Comparison of ENCODE assay signal across 10 cellular contexts in the genomic region with DNA sequence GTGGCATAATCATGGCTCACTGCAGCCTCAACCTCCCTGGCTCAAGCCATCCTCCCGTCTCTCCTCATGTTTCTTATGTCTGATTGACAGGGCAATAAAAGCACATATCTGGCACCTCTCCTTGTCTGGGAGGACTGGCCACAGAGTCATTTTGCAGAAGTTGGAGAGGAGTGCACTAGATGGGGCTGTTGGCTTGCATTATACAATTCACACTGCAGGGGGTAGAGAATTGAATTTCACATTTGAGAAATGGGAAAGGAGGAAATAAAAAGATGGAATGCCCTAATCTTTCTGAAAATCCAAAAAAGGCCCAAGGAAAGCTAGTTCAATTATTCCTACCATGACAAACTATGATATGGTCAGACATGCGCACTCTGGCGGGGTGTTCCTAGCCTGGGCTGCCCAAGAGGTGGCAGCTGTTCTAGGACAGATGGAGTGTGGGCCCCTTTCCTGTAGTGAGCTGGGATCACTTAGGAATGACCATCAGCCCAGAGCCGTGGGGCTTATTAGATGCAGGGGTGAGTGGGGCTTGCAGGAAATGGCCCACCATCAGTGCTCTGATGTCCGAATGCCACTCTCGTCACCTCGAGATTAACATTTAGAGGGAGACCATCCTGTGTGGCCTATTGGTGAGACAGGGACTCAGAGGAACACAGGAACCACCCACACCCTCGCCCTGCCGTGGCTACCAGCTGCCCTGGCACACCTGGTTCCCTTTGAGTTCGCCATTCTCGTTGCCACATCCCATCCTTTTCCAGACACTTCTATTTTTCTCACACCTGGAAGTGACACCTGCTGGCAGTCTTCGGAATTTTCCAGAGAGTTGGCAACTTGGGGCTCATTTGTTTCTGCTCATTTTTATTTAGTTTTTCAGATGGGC. TPM values are rescaled to one million over a fixed set of nuclear protein-coding genes. Genes with fewer than 3 reads are reported as not detected.
A peak's percentile ranks its signal among the peaks of the same experiment; 100 is the strongest.
DNase-seq lines count a peak whose midpoint lies in the region; ATAC-seq and TF ChIP-seq lines count a peak whose summit lies in the region.
"Had no signal": no experiment of that assay in that cellular context is flagged by ENCODE, and none has a peak within 500 bp of the region (broad histone marks: within the 10 kb centered on the region; RNA-seq: fewer than 3 reads in every experiment).

No MANE protein-coding gene starts in this region.

- H3K27me3 Mint-ChIP-seq in activated T-helper 1 cell treated with anti-CD3 and anti-CD28 coated beads, Interleukin-12 subunit alpha, Interleukin-12 subunit beta, Interleukin-2, Interleukin-4 antibody, amounts not matched to agents 30 ng/mL and 10 ng/mL and 1 ng/mL, durations not matched to agents 14 hours and 24 hours and 36 hours (ENCODE audit: insufficient read depth): no peaks in the 10 kb centered on the region

- H3K9me3 Mint-ChIP-seq in activated T-helper 1 cell treated with anti-CD3 and anti-CD28 coated beads, Interleukin-12 subunit alpha, Interleukin-12 subunit beta, Interleukin-2, Interleukin-4 antibody, amounts not matched to agents 30 ng/mL and 10 ng/mL and 1 ng/mL, durations not matched to agents 14 hours and 24 hours and 36 hours: no peaks in the 10 kb centered on the region

- no peak overlapping the region for H3K4me3 Mint-ChIP-seq in activated T-helper 1 cell treated with anti-CD3 and anti-CD28 coated beads, Interleukin-12 subunit alpha, Interleukin-12 subunit beta, Interleukin-2, Interleukin-4 antibody, amounts not matched to agents 30 ng/mL and 10 ng/mL and 1 ng/mL, durations not matched to agents 14 hours and 24 hours and 36 hours

- ATAC-seq in mucosa of descending colon (peak; percentile 84), HG02840 (IDR thresholded peaks at IDR 0.05; ENCODE audit: low FRiP score, unreplicated experiment) (no peak)

- H3K4me1 Mint-ChIP-seq in activated T-helper 1 cell treated with anti-CD3 and anti-CD28 coated beads, Interleukin-12 subunit alpha, Interleukin-12 subunit beta, Interleukin-2, Interleukin-4 antibody, amounts not matched to agents 30 ng/mL and 10 ng/mL and 1 ng/mL, durations not matched to agents 14 hours and 24 hours and 36 hours (ENCODE audit: low read depth): no peaks in the 10 kb centered on the region

- intact Hi-C loops in mucosa of descending colon (cut with DNase I, micrococcal nuclease): no loop called here
- intact Hi-C loops in tibial artery (cut with DNase I; ENCODE audit: low total_unique reads): no loop called here
- intact Hi-C loops in activated T-helper 1 cell treated with anti-CD3 and anti-CD28 coated beads, Interleukin-12 subunit alpha, Interleukin-12 subunit beta, Interleukin-2, Interleukin-4 antibody, amounts not matched to agents 30 ng/mL and 10 ng/mL and 1 ng/mL, durations not matched to agents 14 hours and 24 hours and 36 hours (cut with micrococcal nuclease): no loop called here

- no peaks in the 10 kb centered on the region for H3K4me1 ChIP-seq in mucosa of descending colon (ENCODE audit: low read depth)
- no peaks in the 10 kb centered on the region for H3K4me1 ChIP-seq in tibial artery

- H3K27ac ChIP-seq in tibial artery: no peak overlapping the region
- H3K27ac ChIP-seq: epithelial cell of prostate, thoracic aorta had no signal

- no peaks in the 10 kb centered on the region for H3K27me3 ChIP-seq in H7 (ENCODE audit: control insufficient read depth, insufficient read depth, low read length)
- H3K27me3 ChIP-seq in tibial artery: peaks cover 0 to 9% of the 10 kb centered on the region in 2 donors

- TF ChIP-seq CTCF in mucosa of descending colon (IDR thresholded peaks at IDR 0.05): peak; percentile 32
- no peak for TF ChIP-seq CTCF in tibial artery (IDR thresholded peaks at IDR 0.05)

- H3K36me3 Mint-ChIP-seq in activated T-helper 1 cell treated with anti-CD3 and anti-CD28 coated beads, Interleukin-12 subunit alpha, Interleukin-12 subunit beta, Interleukin-2, Interleukin-4 antibody, amounts not matched to agents 30 ng/mL and 10 ng/mL and 1 ng/mL, durations not matched to agents 14 hours and 24 hours and 36 hours (ENCODE audit: low read depth): no peaks in the 10 kb centered on the region

- H3K4me3 ChIP-seq in H7 (ENCODE audit: insufficient read depth, low read depth, low read length): no peak overlapping the region
- no peak overlapping the region for H3K4me3 ChIP-seq in mucosa of descending colon
- no peak overlapping the region for H3K4me3 ChIP-seq in tibial artery
- H3K4me3 ChIP-seq: thoracic aorta had no signal

- H3K9me3 ChIP-seq in mucosa of descending colon (no peaks in the 10 kb centered on the region), tibial artery (no peaks in the 10 kb centered on the region)
- H3K9me3 ChIP-seq: thoracic aorta had no signal

- no peaks in the 10 kb centered on the region for H3K36me3 ChIP-seq in H7 (replicated peaks; ENCODE audit: control insufficient read depth, insufficient read depth, low read length)
- H3K36me3 ChIP-seq in mucosa of descending colon (ENCODE audit: low read depth): no peaks in the 10 kb centered on the region
- H3K36me3 ChIP-seq in tibial artery: no peaks in the 10 kb centered on the region
- H3K36me3 ChIP-seq: thoracic aorta had no signal

- DNase-seq in COLO668 (lab: John Stamatoyannopoulos, UW; ENCODE audit: unreplicated experiment) (peak; percentile 42), H7 (peak; percentile 77), NCI-H69 (lab: John Stamatoyannopoulos, UW) (peak; percentile 80), dermis microvascular lymphatic vessel endothelial cell (ENCODE audit: low read depth in 2 of 2) (peak; percentile 27 to 35), mucosa of descending colon (peak in 1 of 3 donors; percentile 68), tibial artery (no peak)
- no peak for DNase-seq in activated T-helper 1 cell treated with anti-CD3 and anti-CD28 coated beads, Interleukin-12 subunit alpha, Interleukin-12 subunit beta, Interleukin-2, Interleukin-4 antibody, amounts not matched to agents 30 ng/mL and 10 ng/mL and 1 ng/mL, durations not matched to agents 14 hours and 24 hours and 36 hours (ENCODE audit: low spot score)

- no peak overlapping the region for H3K27ac Mint-ChIP-seq in activated T-helper 1 cell treated with anti-CD3 and anti-CD28 coated beads, Interleukin-12 subunit alpha, Interleukin-12 subunit beta, Interleukin-2, Interleukin-4 antibody, amounts not matched to agents 30 ng/mL and 10 ng/mL and 1 ng/mL, durations not matched to agents 14 hours and 24 hours and 36 hours

RNA-seq across cellular contexts. Expression of a gene that starts 21.8 kb away (rescaled TPM):
- 0.35 and 1.2 TPM in 2 replicates for total RNA-seq in H7 (2014; rRNA removed; shearing (Covaris generic))
- total RNA-seq in dermis microvascular lymphatic vessel endothelial cell: not detected in 2 replicates
- total RNA-seq in mucosa of descending colon: 10 to 100 TPM in 2 of 3 donors, 1 to 10 TPM in 1; 5.9 to 19.2 (median 15.9) TPM
- total RNA-seq in activated T-helper 1 cell treated with anti-CD3 and anti-CD28 coated beads, Interleukin-12 subunit alpha, Interleukin-12 subunit beta, Interleukin-2, Interleukin-4 antibody, amounts not matched to agents 30 ng/mL and 10 ng/mL and 1 ng/mL, durations not matched to agents 14 hours and 24 hours and 36 hours: 4.1 and 4.6 TPM in 2 replicates
- total RNA-seq: thoracic aorta had no signal

Comparison
In these comparisons a context has a peak if more than half of its experiments do, and no peak if none do; other contexts are left out.
1. DNase-seq: peak in COLO668 (single experiment), H7 (single experiment), NCI-H69 (single experiment) and dermis microvascular lymphatic vessel endothelial cell (2 of 2); none in tibial artery (0 of 2) and activated T-helper 1 cell treated with anti-CD3 and anti-CD28 coated beads, Interleukin-12 subunit alpha, Interleukin-12 subunit beta, Interleukin-2, Interleukin-4 antibody, amounts not matched to agents 30 ng/mL and 10 ng/mL and 1 ng/mL, durations not matched to agents 14 hours and 24 hours and 36 hours (single experiment).